In the genomic region with DNA sequence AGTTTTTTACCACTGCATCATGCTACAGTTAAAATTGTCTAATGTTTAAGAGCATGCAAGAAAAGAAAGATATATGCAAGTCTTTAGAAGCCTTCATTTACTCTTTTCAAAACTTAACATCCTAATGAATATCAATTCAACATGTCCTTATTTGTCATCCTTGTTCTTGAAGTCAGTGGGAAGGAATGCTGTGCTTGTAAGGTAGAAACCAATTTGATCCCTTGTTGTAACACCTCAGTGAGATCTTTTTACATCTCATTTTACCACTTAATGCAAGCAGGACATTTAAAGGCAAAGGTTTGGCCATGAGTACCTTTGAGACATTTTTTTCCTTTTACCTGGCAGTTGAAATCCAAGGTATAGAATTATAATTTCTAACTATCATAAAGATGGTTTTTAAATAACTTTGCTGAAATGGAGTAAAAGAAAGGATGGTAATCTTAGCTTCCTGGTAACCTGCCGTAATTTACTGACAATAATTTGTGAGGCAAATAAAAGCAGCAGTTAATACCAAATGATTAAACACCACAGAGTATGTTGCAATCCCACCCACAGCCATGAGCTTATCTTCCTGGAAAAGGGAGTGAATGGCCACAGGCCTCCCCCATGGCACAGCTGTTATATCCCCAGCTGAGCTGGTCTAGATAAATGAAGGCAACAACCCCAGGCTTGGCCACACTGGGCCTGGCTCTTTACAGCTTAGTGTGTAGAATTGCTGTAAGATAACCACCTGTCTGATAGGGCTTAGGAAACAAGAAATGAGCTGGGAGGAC, we compare ENCODE assay signal across 1 cellular context.
TF ChIP-seq lines count a peak whose summit lies in the region.

No MANE protein-coding gene starts in this region.

TF ChIP-seq in K562, 482 proteins besides CTCF, POLR2A, EP300 and RAD21 (continued from another document and continues in another):
- TF ChIP-seq, protein P1, sequence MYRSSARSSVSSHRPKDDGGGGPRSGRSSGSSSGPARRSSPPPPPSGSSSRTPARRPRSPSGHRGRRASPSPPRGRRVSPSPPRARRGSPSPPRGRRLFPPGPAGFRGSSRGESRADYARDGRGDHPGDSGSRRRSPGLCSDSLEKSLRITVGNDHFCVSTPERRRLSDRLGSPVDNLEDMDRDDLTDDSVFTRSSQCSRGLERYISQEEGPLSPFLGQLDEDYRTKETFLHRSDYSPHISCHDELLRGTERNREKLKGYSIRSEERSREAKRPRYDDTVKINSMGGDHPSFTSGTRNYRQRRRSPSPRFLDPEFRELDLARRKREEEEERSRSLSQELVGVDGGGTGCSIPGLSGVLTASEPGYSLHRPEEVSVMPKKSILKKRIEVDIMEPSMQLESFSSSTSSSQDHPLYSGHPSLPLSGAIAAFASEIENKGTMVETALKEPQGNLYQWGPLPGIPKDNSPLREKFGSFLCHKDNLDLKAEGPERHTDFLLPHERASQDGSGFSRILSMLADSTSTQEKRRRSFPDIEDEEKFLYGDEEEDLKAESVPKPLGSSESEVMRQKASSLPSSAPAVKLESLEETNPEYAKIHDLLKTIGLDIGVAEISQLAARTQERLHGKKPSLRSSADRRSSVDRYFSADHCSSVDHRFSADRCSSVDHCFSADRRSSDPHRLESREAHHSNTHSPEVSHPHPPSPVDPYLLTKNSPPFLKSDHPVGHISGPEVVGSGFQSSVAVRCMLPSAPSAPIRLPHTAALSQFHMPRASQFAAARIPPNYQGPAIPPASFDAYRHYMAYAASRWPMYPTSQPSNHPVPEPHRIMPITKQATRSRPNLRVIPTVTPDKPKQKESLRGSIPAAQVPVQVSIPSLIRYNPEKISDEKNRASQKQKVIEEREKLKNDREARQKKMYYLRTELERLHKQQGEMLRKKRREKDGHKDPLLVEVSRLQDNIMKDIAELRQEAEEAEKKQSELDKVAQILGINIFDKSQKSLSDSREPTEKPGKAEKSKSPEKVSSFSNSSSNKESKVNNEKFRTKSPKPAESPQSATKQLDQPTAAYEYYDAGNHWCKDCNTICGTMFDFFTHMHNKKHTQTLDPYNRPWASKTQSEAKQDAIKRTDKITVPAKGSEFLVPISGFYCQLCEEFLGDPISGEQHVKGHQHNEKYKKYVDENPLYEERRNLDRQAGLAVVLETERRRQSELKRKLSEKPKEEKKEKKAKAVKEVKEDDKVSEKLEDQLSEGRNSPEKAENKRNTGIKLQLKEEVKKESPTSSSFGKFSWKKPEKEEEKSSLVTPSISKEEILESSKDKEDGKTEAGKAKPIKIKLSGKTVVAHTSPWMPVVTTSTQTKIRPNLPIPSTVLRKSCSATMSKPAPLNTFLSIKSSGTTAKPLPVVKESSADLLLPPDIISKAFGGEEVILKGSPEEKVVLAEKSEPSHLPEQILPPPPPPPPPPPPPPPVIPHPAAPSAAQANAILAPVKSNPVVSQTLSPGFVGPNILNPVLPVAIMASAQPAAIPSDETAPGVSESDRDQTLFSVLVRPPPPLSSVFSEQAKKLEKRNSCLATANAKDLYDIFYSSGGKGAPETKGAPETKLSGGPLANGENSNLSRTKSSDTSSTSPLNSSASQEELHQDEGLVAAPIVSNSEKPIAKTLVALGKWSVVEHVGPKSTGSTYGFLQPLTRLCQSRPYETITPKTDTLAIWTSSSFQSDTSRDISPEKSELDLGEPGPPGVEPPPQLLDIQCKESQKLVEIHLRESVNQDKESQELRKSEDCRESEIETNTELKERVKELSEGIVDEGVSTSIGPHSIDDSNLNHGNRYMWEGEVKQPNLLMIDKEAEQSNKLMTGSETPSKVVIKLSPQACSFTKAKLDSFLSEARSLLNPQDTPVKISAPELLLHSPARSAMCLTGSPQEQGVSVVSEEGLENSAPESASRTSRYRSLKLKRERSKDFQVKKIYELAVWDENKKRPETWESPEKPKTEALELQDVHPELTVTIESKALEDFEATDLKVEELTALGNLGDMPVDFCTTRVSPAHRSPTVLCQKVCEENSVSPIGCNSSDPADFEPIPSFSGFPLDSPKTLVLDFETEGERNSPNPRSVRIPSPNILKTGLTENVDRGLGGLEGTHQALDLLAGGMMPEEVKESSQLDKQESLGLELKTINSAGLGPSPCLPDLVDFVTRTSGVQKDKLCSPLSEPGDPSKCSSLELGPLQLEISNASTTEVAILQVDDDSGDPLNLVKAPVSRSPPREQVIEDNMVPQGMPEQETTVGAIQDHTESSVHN (IDR thresholded peaks at IDR 0.05; ENCODE audit: borderline replicate concordance in 1 of 2, low read depth in 1 of 2), result peak in 1 of 2 experiments; percentile 98; a peak in 2 of 4 replicates
- TF ChIP-seq STAT5A (IDR thresholded peaks at IDR 0.05; ENCODE audit: borderline replicate concordance, low read length), result peak; percentile 100
- peak; percentile 89 to 92 for TF ChIP-seq KDM1A (IDR thresholded peaks at IDR 0.05)
- TF ChIP-seq, protein P2, sequence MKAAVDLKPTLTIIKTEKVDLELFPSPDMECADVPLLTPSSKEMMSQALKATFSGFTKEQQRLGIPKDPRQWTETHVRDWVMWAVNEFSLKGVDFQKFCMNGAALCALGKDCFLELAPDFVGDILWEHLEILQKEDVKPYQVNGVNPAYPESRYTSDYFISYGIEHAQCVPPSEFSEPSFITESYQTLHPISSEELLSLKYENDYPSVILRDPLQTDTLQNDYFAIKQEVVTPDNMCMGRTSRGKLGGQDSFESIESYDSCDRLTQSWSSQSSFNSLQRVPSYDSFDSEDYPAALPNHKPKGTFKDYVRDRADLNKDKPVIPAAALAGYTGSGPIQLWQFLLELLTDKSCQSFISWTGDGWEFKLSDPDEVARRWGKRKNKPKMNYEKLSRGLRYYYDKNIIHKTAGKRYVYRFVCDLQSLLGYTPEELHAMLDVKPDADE (conservative IDR thresholded peaks at IDR 0.05; ENCODE audit: control insufficient read depth, low read depth, low read length), result peak; percentile 95
- TF ChIP-seq L3MBTL2 (IDR thresholded peaks at IDR 0.05), result peak; percentile 52
- 0 out of 2 replicates have a peak, but pooled peaks have one; percentile 25 for TF ChIP-seq GABPA (tag; conservative IDR thresholded peaks at IDR 0.05; ENCODE audit: low read depth)
- TF ChIP-seq, protein P3, sequence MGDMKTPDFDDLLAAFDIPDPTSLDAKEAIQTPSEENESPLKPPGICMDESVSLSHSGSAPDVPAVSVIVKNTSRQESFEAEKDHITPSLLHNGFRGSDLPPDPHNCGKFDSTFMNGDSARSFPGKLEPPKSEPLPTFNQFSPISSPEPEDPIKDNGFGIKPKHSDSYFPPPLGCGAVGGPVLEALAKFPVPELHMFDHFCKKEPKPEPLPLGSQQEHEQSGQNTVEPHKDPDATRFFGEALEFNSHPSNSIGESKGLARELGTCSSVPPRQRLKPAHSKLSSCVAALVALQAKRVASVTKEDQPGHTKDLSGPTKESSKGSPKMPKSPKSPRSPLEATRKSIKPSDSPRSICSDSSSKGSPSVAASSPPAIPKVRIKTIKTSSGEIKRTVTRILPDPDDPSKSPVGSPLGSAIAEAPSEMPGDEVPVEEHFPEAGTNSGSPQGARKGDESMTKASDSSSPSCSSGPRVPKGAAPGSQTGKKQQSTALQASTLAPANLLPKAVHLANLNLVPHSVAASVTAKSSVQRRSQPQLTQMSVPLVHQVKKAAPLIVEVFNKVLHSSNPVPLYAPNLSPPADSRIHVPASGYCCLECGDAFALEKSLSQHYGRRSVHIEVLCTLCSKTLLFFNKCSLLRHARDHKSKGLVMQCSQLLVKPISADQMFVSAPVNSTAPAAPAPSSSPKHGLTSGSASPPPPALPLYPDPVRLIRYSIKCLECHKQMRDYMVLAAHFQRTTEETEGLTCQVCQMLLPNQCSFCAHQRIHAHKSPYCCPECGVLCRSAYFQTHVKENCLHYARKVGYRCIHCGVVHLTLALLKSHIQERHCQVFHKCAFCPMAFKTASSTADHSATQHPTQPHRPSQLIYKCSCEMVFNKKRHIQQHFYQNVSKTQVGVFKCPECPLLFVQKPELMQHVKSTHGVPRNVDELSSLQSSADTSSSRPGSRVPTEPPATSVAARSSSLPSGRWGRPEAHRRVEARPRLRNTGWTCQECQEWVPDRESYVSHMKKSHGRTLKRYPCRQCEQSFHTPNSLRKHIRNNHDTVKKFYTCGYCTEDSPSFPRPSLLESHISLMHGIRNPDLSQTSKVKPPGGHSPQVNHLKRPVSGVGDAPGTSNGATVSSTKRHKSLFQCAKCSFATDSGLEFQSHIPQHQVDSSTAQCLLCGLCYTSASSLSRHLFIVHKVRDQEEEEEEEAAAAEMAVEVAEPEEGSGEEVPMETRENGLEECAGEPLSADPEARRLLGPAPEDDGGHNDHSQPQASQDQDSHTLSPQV (IDR thresholded peaks at IDR 0.05), result 0 out of 2 replicates have a peak, but pooled peaks have one; percentile 47
- TF ChIP-seq ELF2 (CRISPR knock-in tag; IDR thresholded peaks at IDR 0.05), result no peak
- TF ChIP-seq GATA2 (CRISPR knock-in tag; IDR thresholded peaks at IDR 0.05), result peak; percentile 98
- TF ChIP-seq ZNF644 (tag; IDR thresholded peaks at IDR 0.05; ENCODE audit: low read depth), result peak; percentile 80
- peak; percentile 75 for TF ChIP-seq BCOR (IDR thresholded peaks at IDR 0.05)
- TF ChIP-seq, protein P4, sequence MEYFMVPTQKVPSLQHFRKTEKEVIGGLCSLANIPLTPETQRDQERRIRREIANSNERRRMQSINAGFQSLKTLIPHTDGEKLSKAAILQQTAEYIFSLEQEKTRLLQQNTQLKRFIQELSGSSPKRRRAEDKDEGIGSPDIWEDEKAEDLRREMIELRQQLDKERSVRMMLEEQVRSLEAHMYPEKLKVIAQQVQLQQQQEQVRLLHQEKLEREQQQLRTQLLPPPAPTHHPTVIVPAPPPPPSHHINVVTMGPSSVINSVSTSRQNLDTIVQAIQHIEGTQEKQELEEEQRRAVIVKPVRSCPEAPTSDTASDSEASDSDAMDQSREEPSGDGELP (CRISPR knock-in tag; IDR thresholded peaks at IDR 0.05; ENCODE audit: borderline replicate concordance), result peak; percentile 100
- TF ChIP-seq ZNF668 (CRISPR knock-in tag; IDR thresholded peaks at IDR 0.05), result peak; percentile 74; the same call in 1 of the 2 replicates
- TF ChIP-seq GTF2A2 (tag; IDR thresholded peaks at IDR 0.05), result no peak
- TF ChIP-seq CCNT2 (IDR thresholded peaks at IDR 0.05; ENCODE audit: borderline replicate concordance, extremely low read depth, insufficient read length, low read depth, low read length), result peak; percentile 97
- peak; percentile 96 for TF ChIP-seq CBFB (CRISPR knock-in tag; IDR thresholded peaks at IDR 0.05)
- TF ChIP-seq, protein P5, sequence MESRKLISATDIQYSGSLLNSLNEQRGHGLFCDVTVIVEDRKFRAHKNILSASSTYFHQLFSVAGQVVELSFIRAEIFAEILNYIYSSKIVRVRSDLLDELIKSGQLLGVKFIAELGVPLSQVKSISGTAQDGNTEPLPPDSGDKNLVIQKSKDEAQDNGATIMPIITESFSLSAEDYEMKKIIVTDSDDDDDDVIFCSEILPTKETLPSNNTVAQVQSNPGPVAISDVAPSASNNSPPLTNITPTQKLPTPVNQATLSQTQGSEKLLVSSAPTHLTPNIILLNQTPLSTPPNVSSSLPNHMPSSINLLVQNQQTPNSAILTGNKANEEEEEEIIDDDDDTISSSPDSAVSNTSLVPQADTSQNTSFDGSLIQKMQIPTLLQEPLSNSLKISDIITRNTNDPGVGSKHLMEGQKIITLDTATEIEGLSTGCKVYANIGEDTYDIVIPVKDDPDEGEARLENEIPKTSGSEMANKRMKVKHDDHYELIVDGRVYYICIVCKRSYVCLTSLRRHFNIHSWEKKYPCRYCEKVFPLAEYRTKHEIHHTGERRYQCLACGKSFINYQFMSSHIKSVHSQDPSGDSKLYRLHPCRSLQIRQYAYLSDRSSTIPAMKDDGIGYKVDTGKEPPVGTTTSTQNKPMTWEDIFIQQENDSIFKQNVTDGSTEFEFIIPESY (CRISPR knock-in tag; IDR thresholded peaks at IDR 0.05), result peak; percentile 48; the same call in 1 of the 2 replicates
- TF ChIP-seq, protein P6, sequence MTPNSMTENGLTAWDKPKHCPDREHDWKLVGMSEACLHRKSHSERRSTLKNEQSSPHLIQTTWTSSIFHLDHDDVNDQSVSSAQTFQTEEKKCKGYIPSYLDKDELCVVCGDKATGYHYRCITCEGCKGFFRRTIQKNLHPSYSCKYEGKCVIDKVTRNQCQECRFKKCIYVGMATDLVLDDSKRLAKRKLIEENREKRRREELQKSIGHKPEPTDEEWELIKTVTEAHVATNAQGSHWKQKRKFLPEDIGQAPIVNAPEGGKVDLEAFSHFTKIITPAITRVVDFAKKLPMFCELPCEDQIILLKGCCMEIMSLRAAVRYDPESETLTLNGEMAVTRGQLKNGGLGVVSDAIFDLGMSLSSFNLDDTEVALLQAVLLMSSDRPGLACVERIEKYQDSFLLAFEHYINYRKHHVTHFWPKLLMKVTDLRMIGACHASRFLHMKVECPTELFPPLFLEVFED (CRISPR knock-in tag; conservative IDR thresholded peaks at IDR 0.05), result peak; percentile 32; the same call in 1 of the 2 replicates
- peak; percentile 83 for TF ChIP-seq ZNF311 (CRISPR knock-in tag; IDR thresholded peaks at IDR 0.05)
- peak; percentile 100 for TF ChIP-seq CBFA2T2 (conservative IDR thresholded peaks at IDR 0.05)
- peak; percentile 69; the same call in 1 of the 2 replicates for TF ChIP-seq TCF7 (IDR thresholded peaks at IDR 0.05; ENCODE audit: borderline replicate concordance)
- TF ChIP-seq RHOXF2B (CRISPR knock-in tag; conservative IDR thresholded peaks at IDR 0.05), result 0 out of 2 replicates have a peak, but pooled peaks have one; percentile 20
- TF ChIP-seq CBFA2T3 (IDR thresholded peaks at IDR 0.05), result peak; percentile 100
- TF ChIP-seq MAZ (CRISPR knock-in tag; conservative IDR thresholded peaks at IDR 0.05 in 1 of 2, IDR thresholded peaks at IDR 0.05 in 1 of 2), result peak; percentile 60 to 62
- peak; percentile 62; the same call in 1 of the 2 replicates for TF ChIP-seq MTA3 (IDR thresholded peaks at IDR 0.05; ENCODE audit: borderline replicate concordance)
- peak; percentile 98 for TF ChIP-seq CC2D1A (IDR thresholded peaks at IDR 0.05)
- peak in 1 of 2 experiments; percentile 82; a peak in 2 of 3 replicates for TF ChIP-seq CBX3 (IDR thresholded peaks at IDR 0.05; ENCODE audit: borderline replicate concordance in 1 of 2, low read length in 2 of 2)
- TF ChIP-seq, protein P7, sequence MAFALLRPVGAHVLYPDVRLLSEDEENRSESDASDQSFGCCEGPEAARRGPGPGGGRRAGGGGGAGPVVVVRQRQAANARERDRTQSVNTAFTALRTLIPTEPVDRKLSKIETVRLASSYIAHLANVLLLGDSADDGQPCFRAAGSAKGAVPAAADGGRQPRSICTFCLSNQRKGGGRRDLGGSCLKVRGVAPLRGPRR (CRISPR knock-in tag; IDR thresholded peaks at IDR 0.05), result 0 out of 2 replicates have a peak, but pooled peaks have one; percentile 26
- TF ChIP-seq POU5F1 (IDR thresholded peaks at IDR 0.05; ENCODE audit: borderline replicate concordance, low read depth, low read length, partially characterized antibody), result no peak
- TF ChIP-seq, protein P8, sequence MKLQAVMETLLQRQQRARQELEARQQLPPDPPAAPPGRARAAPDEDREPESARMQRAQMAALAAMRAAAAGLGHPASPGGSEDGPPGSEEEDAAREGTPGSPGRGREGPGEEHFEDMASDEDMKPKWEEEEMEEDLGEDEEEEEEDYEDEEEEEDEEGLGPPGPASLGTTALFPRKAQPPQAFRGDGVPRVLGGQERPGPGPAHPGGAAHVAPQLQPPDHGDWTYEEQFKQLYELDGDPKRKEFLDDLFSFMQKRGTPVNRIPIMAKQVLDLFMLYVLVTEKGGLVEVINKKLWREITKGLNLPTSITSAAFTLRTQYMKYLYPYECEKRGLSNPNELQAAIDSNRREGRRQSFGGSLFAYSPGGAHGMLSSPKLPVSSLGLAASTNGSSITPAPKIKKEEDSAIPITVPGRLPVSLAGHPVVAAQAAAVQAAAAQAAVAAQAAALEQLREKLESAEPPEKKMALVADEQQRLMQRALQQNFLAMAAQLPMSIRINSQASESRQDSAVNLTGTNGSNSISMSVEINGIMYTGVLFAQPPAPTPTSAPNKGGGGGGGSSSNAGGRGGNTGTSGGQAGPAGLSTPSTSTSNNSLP (IDR thresholded peaks at IDR 0.05; ENCODE audit: borderline replicate concordance, low read depth, low read length), result peak; percentile 92; the same call in 1 of the 2 replicates
- TF ChIP-seq RB1 (IDR thresholded peaks at IDR 0.05; ENCODE audit: low read depth), result no peak; the same call in 1 of the 2 replicates
- TF ChIP-seq ELF4 (CRISPR knock-in tag; IDR thresholded peaks at IDR 0.05), result peak; percentile 82; the same call in 1 of the 2 replicates
